Comparison of ENCODE assay signal across 1 cellular context in the genomic region with DNA sequence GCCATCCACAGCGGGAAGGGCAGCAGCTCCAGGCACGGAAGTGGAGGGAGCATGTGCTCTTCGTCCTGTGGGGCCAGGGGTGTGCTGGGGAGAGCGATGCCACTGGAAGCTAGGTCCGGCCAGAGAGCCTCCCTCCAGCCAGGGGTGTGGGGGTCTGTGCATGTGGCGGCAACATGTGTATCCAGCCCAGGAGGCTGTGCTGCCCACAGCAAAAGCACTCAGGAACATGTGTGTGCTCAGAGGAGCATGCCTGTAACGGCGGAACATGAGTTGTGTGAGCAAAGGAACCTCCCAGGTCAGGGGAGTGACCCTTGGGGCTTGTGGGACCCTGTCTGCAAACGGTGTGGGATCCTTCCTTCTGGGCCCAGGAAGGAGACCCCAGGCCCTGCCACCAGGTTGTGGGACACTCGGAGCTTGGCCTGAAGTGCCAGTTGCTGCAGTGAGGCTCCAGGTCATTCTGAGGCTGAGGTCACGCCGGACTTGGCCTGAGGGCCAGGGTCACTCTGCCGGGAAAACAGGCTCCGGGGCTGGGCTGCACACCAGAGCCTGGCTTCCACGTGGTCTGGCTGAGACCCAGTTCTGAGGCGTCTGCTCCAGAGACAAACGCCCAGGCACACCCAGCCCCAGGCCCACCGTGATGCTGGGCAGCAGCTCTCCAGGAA.
A peak's percentile ranks its signal among the peaks of the same experiment; 100 is the strongest.
TF ChIP-seq lines count a peak whose summit lies in the region.

No MANE protein-coding gene starts in this region.

TF ChIP-seq in HepG2, 621 proteins besides CTCF, POLR2A, EP300 and RAD21 (continued from another document):
- TF ChIP-seq, protein P1, sequence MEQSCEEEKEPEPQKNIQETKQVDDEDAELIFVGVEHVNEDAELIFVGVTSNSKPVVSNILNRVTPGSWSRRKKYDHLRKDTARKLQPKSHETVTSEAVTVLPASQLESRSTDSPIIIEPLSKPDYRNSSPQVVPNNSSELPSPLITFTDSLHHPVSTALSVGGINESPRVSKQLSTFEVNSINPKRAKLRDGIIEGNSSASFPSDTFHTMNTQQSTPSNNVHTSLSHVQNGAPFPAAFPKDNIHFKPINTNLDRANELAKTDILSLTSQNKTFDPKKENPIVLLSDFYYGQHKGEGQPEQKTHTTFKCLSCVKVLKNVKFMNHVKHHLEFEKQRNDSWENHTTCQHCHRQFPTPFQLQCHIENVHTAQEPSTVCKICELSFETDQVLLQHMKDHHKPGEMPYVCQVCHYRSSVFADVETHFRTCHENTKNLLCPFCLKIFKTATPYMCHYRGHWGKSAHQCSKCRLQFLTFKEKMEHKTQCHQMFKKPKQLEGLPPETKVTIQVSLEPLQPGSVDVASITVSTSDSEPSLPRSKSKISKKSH (CRISPR knock-in tag; IDR thresholded peaks at IDR 0.05; ENCODE audit: borderline replicate concordance): no peak
- TF ChIP-seq ZNF468 (CRISPR knock-in tag; IDR thresholded peaks at IDR 0.05) (no peak), ZNF761 (CRISPR knock-in tag; conservative IDR thresholded peaks at IDR 0.05) (no peak), TOE1 (CRISPR knock-in tag; IDR thresholded peaks at IDR 0.05) (no peak), ZMAT3 (CRISPR knock-in tag; conservative IDR thresholded peaks at IDR 0.05) (no peak), ZNF775 (CRISPR knock-in tag; IDR thresholded peaks at IDR 0.05; ENCODE audit: borderline replicate concordance) (no peak), ZNF256 (CRISPR knock-in tag; conservative IDR thresholded peaks at IDR 0.05) (no peak), POLR2AphosphoS5 (IDR thresholded peaks at IDR 0.05; ENCODE audit: low read depth, low read length) (no peak), TAF1 (CRISPR knock-in tag; IDR thresholded peaks at IDR 0.05) (0 out of 2 replicates have a peak, but pooled peaks have one; percentile 34), ZNF652 (CRISPR knock-in tag; IDR thresholded peaks at IDR 0.05; ENCODE audit: borderline replicate concordance, low read depth) (no peak), ZFP36 (IDR thresholded peaks at IDR 0.05; ENCODE audit: borderline replicate concordance, low read depth, low read length, partially characterized antibody) (no peak), ZFAT (CRISPR knock-in tag; conservative IDR thresholded peaks at IDR 0.05) (no peak), ZNF564 (CRISPR knock-in tag; IDR thresholded peaks at IDR 0.05) (no peak), BORCS8-MEF2B (CRISPR knock-in tag; IDR thresholded peaks at IDR 0.05) (peak; percentile 41; the same call in 1 of the 2 replicates), ZNF234 (CRISPR knock-in tag; conservative IDR thresholded peaks at IDR 0.05) (0 out of 2 replicates have a peak, but pooled peaks have one; percentile 57), SMYD3 (CRISPR knock-in tag; IDR thresholded peaks at IDR 0.05) (no peak)
- TF ChIP-seq, protein P2, sequence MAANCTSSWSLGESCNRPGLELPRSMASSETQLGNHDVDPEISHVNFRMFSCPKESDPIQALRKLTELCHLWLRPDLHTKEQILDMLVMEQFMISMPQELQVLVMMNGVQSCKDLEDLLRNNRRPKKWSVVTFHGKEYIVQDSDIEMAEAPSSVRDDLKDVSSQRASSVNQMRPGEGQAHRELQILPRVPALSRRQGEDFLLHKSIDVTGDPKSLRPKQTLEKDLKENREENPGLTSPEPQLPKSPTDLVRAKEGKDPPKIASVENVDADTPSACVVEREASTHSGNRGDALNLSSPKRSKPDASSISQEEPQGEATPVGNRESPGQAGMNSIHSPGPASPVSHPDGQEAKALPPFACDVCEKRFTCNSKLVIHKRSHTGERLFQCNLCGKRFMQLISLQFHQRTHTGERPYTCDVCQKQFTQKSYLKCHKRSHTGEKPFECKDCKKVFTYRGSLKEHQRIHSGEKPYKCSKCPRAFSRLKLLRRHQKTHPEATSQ (CRISPR knock-in tag; IDR thresholded peaks at IDR 0.05; ENCODE audit: borderline replicate concordance): 0 out of 2 replicates have a peak, but pooled peaks have one; percentile 30
- TF ChIP-seq, protein P3, sequence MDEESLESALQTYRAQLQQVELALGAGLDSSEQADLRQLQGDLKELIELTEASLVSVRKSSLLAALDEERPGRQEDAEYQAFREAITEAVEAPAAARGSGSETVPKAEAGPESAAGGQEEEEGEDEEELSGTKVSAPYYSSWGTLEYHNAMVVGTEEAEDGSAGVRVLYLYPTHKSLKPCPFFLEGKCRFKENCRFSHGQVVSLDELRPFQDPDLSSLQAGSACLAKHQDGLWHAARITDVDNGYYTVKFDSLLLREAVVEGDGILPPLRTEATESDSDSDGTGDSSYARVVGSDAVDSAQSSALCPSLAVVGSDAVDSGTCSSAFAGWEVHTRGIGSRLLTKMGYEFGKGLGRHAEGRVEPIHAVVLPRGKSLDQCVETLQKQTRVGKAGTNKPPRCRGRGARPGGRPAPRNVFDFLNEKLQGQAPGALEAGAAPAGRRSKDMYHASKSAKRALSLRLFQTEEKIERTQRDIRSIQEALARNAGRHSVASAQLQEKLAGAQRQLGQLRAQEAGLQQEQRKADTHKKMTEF (CRISPR knock-in tag; IDR thresholded peaks at IDR 0.05): no peak
- TF ChIP-seq, protein P4, sequence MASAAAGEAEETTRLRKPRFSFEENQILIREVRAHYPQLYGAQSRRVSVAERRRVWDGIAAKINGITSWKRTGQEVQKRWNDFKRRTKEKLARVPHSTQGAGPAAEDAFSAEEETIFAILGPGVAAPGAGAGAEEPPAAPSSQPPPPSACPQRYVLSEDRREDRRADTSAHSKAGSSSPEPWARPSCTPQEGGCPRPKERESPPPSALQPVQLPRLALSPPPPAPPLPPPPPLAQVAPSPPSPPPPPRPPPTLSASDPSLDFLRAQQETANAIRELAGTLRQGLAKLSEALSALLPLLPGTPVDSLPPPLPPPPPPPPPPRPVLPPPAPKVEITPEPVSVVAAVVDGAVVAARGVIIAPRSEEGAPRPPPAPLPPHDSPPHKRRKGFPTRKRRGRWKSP (CRISPR knock-in tag; IDR thresholded peaks at IDR 0.05): no peak
- TF ChIP-seq, protein P5, sequence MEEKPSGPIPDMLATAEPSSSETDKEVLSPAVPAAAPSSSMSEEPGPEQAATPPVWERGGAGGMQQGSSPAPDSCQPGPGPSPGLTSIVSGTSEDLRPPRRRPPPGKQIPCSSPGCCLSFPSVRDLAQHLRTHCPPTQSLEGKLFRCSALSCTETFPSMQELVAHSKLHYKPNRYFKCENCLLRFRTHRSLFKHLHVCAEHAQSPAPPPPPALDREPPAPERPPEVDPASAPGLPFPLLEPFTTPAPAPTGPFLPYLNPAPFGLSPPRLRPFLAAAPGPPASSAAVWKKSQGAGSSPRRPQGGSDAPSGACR (CRISPR knock-in tag; IDR thresholded peaks at IDR 0.05): no peak
- TF ChIP-seq, protein P6, sequence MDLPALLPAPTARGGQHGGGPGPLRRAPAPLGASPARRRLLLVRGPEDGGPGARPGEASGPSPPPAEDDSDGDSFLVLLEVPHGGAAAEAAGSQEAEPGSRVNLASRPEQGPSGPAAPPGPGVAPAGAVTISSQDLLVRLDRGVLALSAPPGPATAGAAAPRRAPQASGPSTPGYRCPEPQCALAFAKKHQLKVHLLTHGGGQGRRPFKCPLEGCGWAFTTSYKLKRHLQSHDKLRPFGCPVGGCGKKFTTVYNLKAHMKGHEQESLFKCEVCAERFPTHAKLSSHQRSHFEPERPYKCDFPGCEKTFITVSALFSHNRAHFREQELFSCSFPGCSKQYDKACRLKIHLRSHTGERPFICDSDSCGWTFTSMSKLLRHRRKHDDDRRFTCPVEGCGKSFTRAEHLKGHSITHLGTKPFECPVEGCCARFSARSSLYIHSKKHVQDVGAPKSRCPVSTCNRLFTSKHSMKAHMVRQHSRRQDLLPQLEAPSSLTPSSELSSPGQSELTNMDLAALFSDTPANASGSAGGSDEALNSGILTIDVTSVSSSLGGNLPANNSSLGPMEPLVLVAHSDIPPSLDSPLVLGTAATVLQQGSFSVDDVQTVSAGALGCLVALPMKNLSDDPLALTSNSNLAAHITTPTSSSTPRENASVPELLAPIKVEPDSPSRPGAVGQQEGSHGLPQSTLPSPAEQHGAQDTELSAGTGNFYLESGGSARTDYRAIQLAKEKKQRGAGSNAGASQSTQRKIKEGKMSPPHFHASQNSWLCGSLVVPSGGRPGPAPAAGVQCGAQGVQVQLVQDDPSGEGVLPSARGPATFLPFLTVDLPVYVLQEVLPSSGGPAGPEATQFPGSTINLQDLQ (CRISPR knock-in tag; IDR thresholded peaks at IDR 0.05): no peak
